ENCODE assay signal across 1 cellular context in the genomic region with DNA sequence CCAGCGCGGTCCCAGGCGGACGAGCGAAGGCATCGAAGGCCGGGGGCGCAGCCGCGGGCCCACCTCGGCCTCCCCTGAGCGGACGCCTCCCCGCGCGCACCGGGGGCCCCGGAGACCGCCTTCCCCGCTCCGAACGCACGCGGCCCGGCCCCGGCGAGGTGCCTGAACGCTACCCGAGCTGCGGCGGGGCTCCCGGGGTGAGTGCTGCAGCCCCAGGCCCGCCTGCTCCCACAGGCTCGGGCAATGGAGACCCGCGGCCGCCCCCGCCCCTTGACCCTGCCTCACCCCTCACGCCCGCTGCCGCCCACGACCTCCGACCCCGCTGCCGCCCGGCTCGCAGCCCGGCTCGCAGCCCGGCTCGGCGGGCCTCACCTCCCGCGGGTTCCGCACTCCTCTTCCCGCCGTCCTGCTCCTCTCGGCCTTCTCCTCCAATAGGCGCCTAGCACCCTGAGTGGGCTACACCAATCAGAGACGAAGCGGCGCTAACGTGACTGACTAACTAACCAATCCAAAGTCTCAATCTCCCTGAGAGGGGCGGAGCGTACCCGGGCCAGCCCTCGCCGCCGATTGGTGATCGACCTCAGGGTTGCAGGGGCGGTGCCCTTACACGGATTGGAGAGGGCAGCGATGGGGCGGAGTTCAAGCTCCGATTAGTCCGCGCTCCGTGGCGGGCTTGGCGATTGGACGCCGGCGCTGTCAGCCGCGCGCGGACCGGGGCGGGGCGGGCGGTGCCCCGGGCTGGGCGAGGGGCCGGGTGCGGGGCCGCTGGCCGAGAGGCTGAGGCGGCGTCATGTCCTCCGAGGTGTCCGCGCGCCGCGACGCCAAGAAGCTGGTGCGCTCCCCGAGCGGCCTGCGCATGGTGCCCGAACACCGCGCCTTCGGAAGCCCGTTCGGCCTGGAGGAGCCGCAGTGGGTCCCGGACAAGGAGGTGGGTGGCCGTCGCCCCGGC.
TF ChIP-seq lines count a peak whose summit lies in the region.

A gene (minus strand): TSS at position 400 of the 949 bp plus-strand sequence. CDS start 4,364 bp downstream, outside the sequence.
A gene (plus strand): TSS at position 759 of the 949 bp plus-strand sequence. CDS start 32 bp downstream, at position 791.

TF ChIP-seq in HEK293, 187 proteins besides CTCF, POLR2A, EP300 and RAD21 (continued from another document and continues in another):
- TF ChIP-seq, protein P1, sequence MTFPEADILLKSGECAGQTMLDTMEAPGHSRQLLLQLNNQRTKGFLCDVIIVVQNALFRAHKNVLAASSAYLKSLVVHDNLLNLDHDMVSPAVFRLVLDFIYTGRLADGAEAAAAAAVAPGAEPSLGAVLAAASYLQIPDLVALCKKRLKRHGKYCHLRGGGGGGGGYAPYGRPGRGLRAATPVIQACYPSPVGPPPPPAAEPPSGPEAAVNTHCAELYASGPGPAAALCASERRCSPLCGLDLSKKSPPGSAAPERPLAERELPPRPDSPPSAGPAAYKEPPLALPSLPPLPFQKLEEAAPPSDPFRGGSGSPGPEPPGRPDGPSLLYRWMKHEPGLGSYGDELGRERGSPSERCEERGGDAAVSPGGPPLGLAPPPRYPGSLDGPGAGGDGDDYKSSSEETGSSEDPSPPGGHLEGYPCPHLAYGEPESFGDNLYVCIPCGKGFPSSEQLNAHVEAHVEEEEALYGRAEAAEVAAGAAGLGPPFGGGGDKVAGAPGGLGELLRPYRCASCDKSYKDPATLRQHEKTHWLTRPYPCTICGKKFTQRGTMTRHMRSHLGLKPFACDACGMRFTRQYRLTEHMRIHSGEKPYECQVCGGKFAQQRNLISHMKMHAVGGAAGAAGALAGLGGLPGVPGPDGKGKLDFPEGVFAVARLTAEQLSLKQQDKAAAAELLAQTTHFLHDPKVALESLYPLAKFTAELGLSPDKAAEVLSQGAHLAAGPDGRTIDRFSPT (tag by site-specific recombination; IDR thresholded peaks at IDR 0.05), result no peak
- TF ChIP-seq, protein P2, sequence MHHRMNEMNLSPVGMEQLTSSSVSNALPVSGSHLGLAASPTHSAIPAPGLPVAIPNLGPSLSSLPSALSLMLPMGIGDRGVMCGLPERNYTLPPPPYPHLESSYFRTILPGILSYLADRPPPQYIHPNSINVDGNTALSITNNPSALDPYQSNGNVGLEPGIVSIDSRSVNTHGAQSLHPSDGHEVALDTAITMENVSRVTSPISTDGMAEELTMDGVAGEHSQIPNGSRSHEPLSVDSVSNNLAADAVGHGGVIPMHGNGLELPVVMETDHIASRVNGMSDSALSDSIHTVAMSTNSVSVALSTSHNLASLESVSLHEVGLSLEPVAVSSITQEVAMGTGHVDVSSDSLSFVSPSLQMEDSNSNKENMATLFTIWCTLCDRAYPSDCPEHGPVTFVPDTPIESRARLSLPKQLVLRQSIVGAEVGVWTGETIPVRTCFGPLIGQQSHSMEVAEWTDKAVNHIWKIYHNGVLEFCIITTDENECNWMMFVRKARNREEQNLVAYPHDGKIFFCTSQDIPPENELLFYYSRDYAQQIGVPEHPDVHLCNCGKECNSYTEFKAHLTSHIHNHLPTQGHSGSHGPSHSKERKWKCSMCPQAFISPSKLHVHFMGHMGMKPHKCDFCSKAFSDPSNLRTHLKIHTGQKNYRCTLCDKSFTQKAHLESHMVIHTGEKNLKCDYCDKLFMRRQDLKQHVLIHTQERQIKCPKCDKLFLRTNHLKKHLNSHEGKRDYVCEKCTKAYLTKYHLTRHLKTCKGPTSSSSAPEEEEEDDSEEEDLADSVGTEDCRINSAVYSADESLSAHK (tag by site-specific recombination; IDR thresholded peaks at IDR 0.05), result no peak
- TF ChIP-seq ZNF404 (tag by site-specific recombination; IDR thresholded peaks at IDR 0.05) (no peak), ZNF239 (tag by site-specific recombination; IDR thresholded peaks at IDR 0.05) (no peak), ZNF677 (tag by site-specific recombination; IDR thresholded peaks at IDR 0.05) (0 out of 2 replicates have a peak, but pooled peaks have one; percentile 37), KLF1 (tag by site-specific recombination; IDR thresholded peaks at IDR 0.05) (peak; percentile 87), IKZF3 (tag by site-specific recombination; IDR thresholded peaks at IDR 0.05) (peak; percentile 53; the same call in 1 of the 2 replicates), GLI2 (tag by site-specific recombination; IDR thresholded peaks at IDR 0.05; ENCODE audit: borderline replicate concordance, low read depth) (no peak), ZNF629 (tag by site-specific recombination; IDR thresholded peaks at IDR 0.05) (no peak), ZNF48 (tag by site-specific recombination; IDR thresholded peaks at IDR 0.05) (no peak), PRDM1 (tag by site-specific recombination; IDR thresholded peaks at IDR 0.05) (no peak), YY2 (tag by site-specific recombination; IDR thresholded peaks at IDR 0.05) (no peak), TRIM28 (IDR thresholded peaks at IDR 0.05; ENCODE audit: borderline replicate concordance, low read length) (no peak), ZNF596 (tag by site-specific recombination; IDR thresholded peaks at IDR 0.05) (peak; percentile 62; the same call in 1 of the 2 replicates), GLI4 (tag by site-specific recombination; IDR thresholded peaks at IDR 0.05) (no peak), SETDB1 (IDR thresholded peaks at IDR 0.05; ENCODE audit: insufficient read length, low read length) (no peak), ZNF266 (tag by site-specific recombination; IDR thresholded peaks at IDR 0.05; ENCODE audit: low read depth) (no peak), ZNF585B (tag by site-specific recombination; IDR thresholded peaks at IDR 0.05) (no peak), ZNF211 (tag by site-specific recombination; IDR thresholded peaks at IDR 0.05; ENCODE audit: low read depth) (no peak), ZXDB (tag by site-specific recombination; IDR thresholded peaks at IDR 0.05) (peak; percentile 26; the same call in 1 of the 2 replicates), ZNF626 (tag by site-specific recombination; IDR thresholded peaks at IDR 0.05) (no peak), ZSCAN23 (tag by site-specific recombination; IDR thresholded peaks at IDR 0.05) (no peak), ZBTB48 (tag by site-specific recombination; IDR thresholded peaks at IDR 0.05) (no peak), ZNF16 (tag by site-specific recombination; IDR thresholded peaks at IDR 0.05; ENCODE audit: low read depth) (no peak), ZNF416 (tag by site-specific recombination; IDR thresholded peaks at IDR 0.05) (no peak), GLIS1 (tag by site-specific recombination; IDR thresholded peaks at IDR 0.05) (peak; percentile 78), KLF16 (tag by site-specific recombination; IDR thresholded peaks at IDR 0.05) (0 out of 2 replicates have a peak, but pooled peaks have one; percentile 13), ZFP41 (tag by site-specific recombination; IDR thresholded peaks at IDR 0.05; ENCODE audit: borderline replicate concordance) (no peak), ZNF132 (tag by site-specific recombination; IDR thresholded peaks at IDR 0.05; ENCODE audit: borderline replicate concordance) (no peak), BCL11B (tag by site-specific recombination; IDR thresholded peaks at IDR 0.05; ENCODE audit: low read depth) (no peak), ZNF23 (tag by site-specific recombination; IDR thresholded peaks at IDR 0.05; ENCODE audit: borderline replicate concordance) (no peak), ZFHX2 (tag by site-specific recombination; conservative IDR thresholded peaks at IDR 0.05) (peak; percentile 93), ZNF791 (tag by site-specific recombination; IDR thresholded peaks at IDR 0.05) (no peak), ZNF76 (tag by site-specific recombination; IDR thresholded peaks at IDR 0.05; ENCODE audit: borderline replicate concordance, low read depth) (0 out of 2 replicates have a peak, but pooled peaks have one; percentile 11), HOXA7 (CRISPR knock-in tag; IDR thresholded peaks at IDR 0.05; ENCODE audit: borderline replicate concordance) (no peak), ZNF510 (tag by site-specific recombination; IDR thresholded peaks at IDR 0.05; ENCODE audit: insufficient replicate concordance) (no peak)
- TF ChIP-seq, protein P3, sequence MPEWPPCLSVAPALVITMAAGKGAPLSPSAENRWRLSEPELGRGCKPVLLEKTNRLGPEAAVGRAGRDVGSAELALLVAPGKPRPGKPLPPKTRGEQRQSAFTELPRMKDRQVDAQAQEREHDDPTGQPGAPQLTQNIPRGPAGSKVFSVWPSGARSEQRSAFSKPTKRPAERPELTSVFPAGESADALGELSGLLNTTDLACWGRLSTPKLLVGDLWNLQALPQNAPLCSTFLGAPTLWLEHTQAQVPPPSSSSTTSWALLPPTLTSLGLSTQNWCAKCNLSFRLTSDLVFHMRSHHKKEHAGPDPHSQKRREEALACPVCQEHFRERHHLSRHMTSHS (tag by site-specific recombination; IDR thresholded peaks at IDR 0.05), result no peak
- TF ChIP-seq, protein P4, sequence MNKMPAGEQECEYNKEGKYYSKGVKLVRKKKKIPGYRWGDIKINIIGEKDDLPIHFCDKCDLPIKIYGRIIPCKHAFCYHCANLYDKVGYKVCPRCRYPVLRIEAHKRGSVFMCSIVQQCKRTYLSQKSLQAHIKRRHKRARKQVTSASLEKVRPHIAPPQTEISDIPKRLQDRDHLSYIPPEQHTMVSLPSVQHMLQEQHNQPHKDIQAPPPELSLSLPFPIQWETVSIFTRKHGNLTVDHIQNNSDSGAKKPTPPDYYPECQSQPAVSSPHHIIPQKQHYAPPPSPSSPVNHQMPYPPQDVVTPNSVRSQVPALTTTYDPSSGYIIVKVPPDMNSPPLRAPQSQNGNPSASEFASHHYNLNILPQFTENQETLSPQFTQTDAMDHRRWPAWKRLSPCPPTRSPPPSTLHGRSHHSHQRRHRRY (tag by site-specific recombination; IDR thresholded peaks at IDR 0.05), result no peak
- TF ChIP-seq, protein P5, sequence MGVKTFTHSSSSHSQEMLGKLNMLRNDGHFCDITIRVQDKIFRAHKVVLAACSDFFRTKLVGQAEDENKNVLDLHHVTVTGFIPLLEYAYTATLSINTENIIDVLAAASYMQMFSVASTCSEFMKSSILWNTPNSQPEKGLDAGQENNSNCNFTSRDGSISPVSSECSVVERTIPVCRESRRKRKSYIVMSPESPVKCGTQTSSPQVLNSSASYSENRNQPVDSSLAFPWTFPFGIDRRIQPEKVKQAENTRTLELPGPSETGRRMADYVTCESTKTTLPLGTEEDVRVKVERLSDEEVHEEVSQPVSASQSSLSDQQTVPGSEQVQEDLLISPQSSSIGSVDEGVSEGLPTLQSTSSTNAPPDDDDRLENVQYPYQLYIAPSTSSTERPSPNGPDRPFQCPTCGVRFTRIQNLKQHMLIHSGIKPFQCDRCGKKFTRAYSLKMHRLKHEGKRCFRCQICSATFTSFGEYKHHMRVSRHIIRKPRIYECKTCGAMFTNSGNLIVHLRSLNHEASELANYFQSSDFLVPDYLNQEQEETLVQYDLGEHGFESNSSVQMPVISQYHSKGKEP (tag by site-specific recombination; IDR thresholded peaks at IDR 0.05), result peak; percentile 62; the same call in 1 of the 2 replicates
- TF ChIP-seq, protein P6, sequence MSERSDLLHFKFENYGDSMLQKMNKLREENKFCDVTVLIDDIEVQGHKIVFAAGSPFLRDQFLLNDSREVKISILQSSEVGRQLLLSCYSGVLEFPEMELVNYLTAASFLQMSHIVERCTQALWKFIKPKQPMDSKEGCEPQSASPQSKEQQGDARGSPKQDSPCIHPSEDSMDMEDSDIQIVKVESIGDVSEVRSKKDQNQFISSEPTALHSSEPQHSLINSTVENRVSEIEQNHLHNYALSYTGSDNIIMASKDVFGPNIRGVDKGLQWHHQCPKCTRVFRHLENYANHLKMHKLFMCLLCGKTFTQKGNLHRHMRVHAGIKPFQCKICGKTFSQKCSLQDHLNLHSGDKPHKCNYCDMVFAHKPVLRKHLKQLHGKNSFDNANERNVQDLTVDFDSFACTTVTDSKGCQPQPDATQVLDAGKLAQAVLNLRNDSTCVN (tag by site-specific recombination; optimal IDR thresholded peaks at IDR 0.05), result peak; percentile 62
- TF ChIP-seq, protein P7, sequence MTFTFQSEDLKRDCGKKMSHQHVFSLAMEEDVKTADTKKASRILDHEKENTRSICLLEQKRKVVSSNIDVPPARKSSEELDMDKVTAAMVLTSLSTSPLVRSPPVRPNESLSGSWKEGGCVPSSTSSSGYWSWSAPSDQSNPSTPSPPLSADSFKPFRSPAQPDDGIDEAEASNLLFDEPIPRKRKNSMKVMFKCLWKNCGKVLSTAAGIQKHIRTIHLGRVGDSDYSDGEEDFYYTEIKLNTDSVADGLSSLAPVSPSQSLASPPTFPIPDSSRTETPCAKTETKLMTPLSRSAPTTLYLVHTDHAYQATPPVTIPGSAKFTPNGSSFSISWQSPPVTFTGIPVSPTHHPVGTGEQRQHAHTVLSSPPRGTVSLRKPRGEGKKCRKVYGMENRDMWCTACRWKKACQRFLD (tag by site-specific recombination; IDR thresholded peaks at IDR 0.05), result no peak
- TF ChIP-seq, protein P8, sequence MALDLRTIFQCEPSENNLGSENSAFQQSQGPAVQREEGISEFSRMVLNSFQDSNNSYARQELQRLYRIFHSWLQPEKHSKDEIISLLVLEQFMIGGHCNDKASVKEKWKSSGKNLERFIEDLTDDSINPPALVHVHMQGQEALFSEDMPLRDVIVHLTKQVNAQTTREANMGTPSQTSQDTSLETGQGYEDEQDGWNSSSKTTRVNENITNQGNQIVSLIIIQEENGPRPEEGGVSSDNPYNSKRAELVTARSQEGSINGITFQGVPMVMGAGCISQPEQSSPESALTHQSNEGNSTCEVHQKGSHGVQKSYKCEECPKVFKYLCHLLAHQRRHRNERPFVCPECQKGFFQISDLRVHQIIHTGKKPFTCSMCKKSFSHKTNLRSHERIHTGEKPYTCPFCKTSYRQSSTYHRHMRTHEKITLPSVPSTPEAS (tag by site-specific recombination; IDR thresholded peaks at IDR 0.05), result no peak
- TF ChIP-seq, protein P9, sequence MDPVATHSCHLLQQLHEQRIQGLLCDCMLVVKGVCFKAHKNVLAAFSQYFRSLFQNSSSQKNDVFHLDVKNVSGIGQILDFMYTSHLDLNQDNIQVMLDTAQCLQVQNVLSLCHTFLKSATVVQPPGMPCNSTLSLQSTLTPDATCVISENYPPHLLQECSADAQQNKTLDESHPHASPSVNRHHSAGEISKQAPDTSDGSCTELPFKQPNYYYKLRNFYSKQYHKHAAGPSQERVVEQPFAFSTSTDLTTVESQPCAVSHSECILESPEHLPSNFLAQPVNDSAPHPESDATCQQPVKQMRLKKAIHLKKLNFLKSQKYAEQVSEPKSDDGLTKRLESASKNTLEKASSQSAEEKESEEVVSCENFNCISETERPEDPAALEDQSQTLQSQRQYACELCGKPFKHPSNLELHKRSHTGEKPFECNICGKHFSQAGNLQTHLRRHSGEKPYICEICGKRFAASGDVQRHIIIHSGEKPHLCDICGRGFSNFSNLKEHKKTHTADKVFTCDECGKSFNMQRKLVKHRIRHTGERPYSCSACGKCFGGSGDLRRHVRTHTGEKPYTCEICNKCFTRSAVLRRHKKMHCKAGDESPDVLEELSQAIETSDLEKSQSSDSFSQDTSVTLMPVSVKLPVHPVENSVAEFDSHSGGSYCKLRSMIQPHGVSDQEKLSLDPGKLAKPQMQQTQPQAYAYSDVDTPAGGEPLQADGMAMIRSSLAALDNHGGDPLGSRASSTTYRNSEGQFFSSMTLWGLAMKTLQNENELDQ (tag by site-specific recombination; IDR thresholded peaks at IDR 0.05; ENCODE audit: low read depth), result no peak
- TF ChIP-seq, protein P10, sequence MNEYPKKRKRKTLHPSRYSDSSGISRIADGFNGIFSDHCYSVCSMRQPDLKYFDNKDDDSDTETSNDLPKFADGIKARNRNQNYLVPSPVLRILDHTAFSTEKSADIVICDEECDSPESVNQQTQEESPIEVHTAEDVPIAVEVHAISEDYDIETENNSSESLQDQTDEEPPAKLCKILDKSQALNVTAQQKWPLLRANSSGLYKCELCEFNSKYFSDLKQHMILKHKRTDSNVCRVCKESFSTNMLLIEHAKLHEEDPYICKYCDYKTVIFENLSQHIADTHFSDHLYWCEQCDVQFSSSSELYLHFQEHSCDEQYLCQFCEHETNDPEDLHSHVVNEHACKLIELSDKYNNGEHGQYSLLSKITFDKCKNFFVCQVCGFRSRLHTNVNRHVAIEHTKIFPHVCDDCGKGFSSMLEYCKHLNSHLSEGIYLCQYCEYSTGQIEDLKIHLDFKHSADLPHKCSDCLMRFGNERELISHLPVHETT (tag by site-specific recombination; IDR thresholded peaks at IDR 0.05), result no peak
